ENCODE assay signal across 8 cellular contexts in the genomic region with DNA sequence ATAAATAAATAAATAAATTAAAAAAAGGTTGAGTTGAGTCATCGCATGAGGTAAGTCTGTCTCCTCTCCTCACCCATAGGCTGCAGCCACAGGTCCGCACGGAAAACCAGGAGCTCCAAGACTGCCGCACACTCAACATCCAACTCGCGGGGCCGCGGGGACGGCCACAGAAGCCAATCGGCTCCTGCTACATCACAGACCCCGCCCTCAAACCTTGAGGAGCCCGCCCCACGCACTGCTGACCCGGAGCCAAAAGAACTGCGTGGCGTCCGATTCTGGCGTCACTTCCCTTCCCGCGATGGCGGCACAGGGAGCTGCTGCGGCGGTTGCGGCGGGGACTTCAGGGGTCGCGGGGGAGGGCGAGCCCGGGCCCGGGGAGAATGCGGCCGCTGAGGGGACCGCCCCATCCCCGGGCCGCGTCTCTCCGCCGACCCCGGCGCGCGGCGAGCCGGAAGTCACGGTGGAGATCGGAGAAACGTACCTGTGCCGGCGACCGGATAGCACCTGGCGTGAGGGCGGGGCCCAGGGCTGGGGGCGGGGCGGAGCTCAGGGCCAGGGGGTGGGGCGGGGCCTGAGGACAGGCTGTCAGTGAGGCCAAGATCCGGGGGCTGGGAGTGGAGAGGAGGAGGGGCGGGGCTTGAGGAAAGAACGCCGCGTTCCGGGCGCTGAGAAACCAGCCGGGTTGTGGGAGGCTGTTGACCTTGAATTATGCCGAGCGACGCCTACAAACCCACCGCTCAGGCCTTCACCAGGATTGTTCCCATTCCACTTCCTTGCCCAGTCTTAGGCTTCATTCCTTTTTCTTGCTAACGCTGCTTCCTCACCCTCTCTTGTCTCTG. TPM values are rescaled to one million over a fixed set of nuclear protein-coding genes. Genes with fewer than 3 reads are reported as not detected.
A peak's percentile ranks its signal among the peaks of the same experiment; 100 is the strongest.
DNase-seq lines count a peak whose midpoint lies in the region; ATAC-seq and TF ChIP-seq lines count a peak whose summit lies in the region.

Gene KAT8, plus strand, starts transcription at position 281 of the 839 bp plus-strand sequence. Its CDS starts 18 bp downstream, at position 299.

- DNase-seq in BJ (ENCODE audit: low read depth) (peak; percentile 83), NCI-H526 treated with DMSO at 0.1 percent for 48 hours (lab: John Stamatoyannopoulos, UW) (peak; percentile 95), coronary artery (ENCODE audit: low spot score) (peak; percentile 99), left kidney (ENCODE audit: low read depth, low spot score) (peak; percentile 100)
- peak; percentile 99 for DNase-seq in activated CD4-positive, alpha-beta T cell treated with anti-CD3 and anti-CD28 coated beads, Interleukin-2, amount 10 ng/mL, durations not matched to agents 24 days and 14 days
- peak; percentile 97 to 98 for DNase-seq in stimulated activated CD4-positive, alpha-beta T cell treated with anti-CD3 and anti-CD28 coated beads, Interleukin-2, amount 100 ng/mL, for 24 hours

- POLR2A ChIA-PET in BJ (lab: Charles Lee), result interaction anchor here (0.6 to 1.6 kb wide), 7 partner anchors 10 to 343 kb away, joined by 3 to 19 read pairs (median 4); no protein-coding TSS in a partner anchor

- no peaks in the 10 kb centered on the region for H3K27me3 ChIP-seq in BJ (ENCODE audit: control insufficient read depth, insufficient read depth, low read length)

- TF ChIP-seq CTCF in BJ (IDR thresholded peaks at IDR 0.05; ENCODE audit: insufficient read depth, low read depth, low read length) (no peak), coronary artery (IDR thresholded peaks at IDR 0.05) (no peak)

- CTCF ChIA-PET in BJ (lab: Yijun Ruan, JAX), result interaction anchor here (0.6 to 2.6 kb wide), 7 partner anchors 10 to 306 kb away, joined by 3 to 13 read pairs (median 3); no protein-coding TSS in a partner anchor

- peak within 1 kb of the TSS; percentile 88 for H3K4me3 Mint-ChIP-seq in activated CD4-positive, alpha-beta T cell treated with anti-CD3 and anti-CD28 coated beads, Interleukin-2, amount 10 ng/mL, durations not matched to agents 24 days and 14 days

- H3K4me1 Mint-ChIP-seq in activated CD4-positive, alpha-beta T cell treated with anti-CD3 and anti-CD28 coated beads, Interleukin-2, amount 10 ng/mL, durations not matched to agents 24 days and 14 days, result peaks cover 11% of the 10 kb centered on the region

- peak; percentile 92 for ATAC-seq in GM19324 (IDR thresholded peaks at IDR 0.05; ENCODE audit: low FRiP score, unreplicated experiment)
- ATAC-seq in HG03469 (IDR thresholded peaks at IDR 0.05; ENCODE audit: unreplicated experiment), result peak; percentile 71

- H3K36me3 ChIP-seq in BJ (ENCODE audit: control insufficient read depth, insufficient read depth, low read length), result peaks cover 15% of the 10 kb centered on the region

- no peaks in the 10 kb centered on the region for H3K27me3 Mint-ChIP-seq in activated CD4-positive, alpha-beta T cell treated with anti-CD3 and anti-CD28 coated beads, Interleukin-2, amount 10 ng/mL, durations not matched to agents 24 days and 14 days

- H3K27ac Mint-ChIP-seq in activated CD4-positive, alpha-beta T cell treated with anti-CD3 and anti-CD28 coated beads, Interleukin-2, amount 10 ng/mL, durations not matched to agents 24 days and 14 days, result peak within 1 kb of the TSS; percentile 89

- H3K9me3 Mint-ChIP-seq in activated CD4-positive, alpha-beta T cell treated with anti-CD3 and anti-CD28 coated beads, Interleukin-2, amount 10 ng/mL, durations not matched to agents 24 days and 14 days, result no peaks in the 10 kb centered on the region

- peaks cover 34% of the 10 kb centered on the region for H3K36me3 Mint-ChIP-seq in activated CD4-positive, alpha-beta T cell treated with anti-CD3 and anti-CD28 coated beads, Interleukin-2, amount 10 ng/mL, durations not matched to agents 24 days and 14 days (ENCODE audit: low read depth)

- peak within 1 kb of the TSS; percentile 97 to 100 for H3K27ac ChIP-seq in coronary artery

- peak within 1 kb of the TSS; percentile 77 for H3K4me3 ChIP-seq in BJ (ENCODE audit: low read depth, low read length)
- peak within 1 kb of the TSS; percentile 99 for H3K4me3 ChIP-seq in coronary artery

- intact Hi-C loops in activated CD4-positive, alpha-beta T cell treated with anti-CD3 and anti-CD28 coated beads, Interleukin-2, amount 10 ng/mL, durations not matched to agents 24 days and 14 days (cut with micrococcal nuclease), result loop anchor here (1.0 to 5.0 kb wide), 6 partner anchors 25 to 195 kb away; partner anchors contain the start of genes SETD1A, STX4, ZNF646 and ZNF668

RNA-seq across cellular contexts. Expression of gene KAT8, which starts in this region (rescaled TPM):
- polyA plus RNA-seq in BJ (2011; rRNA removed), result 28.9 and 31.9 TPM in 2 replicates
- 14.6 and 22.9 TPM in 2 replicates for polyA minus RNA-seq in BJ (2011; rRNA and poly(A)+ RNA removed)
- 56.9 and 63.3 TPM in 2 replicates for total RNA-seq in activated CD4-positive, alpha-beta T cell treated with anti-CD3 and anti-CD28 coated beads, Interleukin-2, amount 10 ng/mL, durations not matched to agents 24 days and 14 days

Comparison
In these comparisons a context has a peak if more than half of its experiments do, and no peak if none do; other contexts are left out.
1. Peak in every context shown above with its lines: DNase-seq, ATAC-seq, H3K4me3 ChIP-seq and H3K27ac ChIP-seq.